11 cellular contexts compared by ENCODE assay signal in genomic region chr10:36116751-36117150, GRCh38.
"Had no signal": no experiment of that assay in that cellular context is flagged by ENCODE, and none has a peak within 500 bp of the region (broad histone marks: within the 10 kb centered on the region; RNA-seq: fewer than 3 reads in every experiment).

No MANE protein-coding gene starts in this region.

- H3K36me3 ChIP-seq: ovary, tibial nerve had no signal

- DNase-seq: activated CD4-positive, alpha-beta T cell treated with anti-CD3 and anti-CD28 coated beads, Interleukin-2, amount 10 ng/mL, durations not matched to agents 24 days and 14 days; activated naive CD4-positive, alpha-beta T cell; effector memory CD8-positive, alpha-beta T cell; erythroblast; glutamatergic neuron; ovary had no signal

- H3K9me3 ChIP-seq: ovary, tibial nerve had no signal

- FAIRE-seq: islet of Langerhans had no signal

- ATAC-seq: effector memory CD8-positive, alpha-beta T cell; left lobe of liver; WTC11 had no signal

- H3K27ac ChIP-seq: ovary, skin epidermis, tibial nerve had no signal

- H3K4me3 ChIP-seq: ovary, skin epidermis, tibial nerve had no signal

- H3K27me3 ChIP-seq: ovary, tibial nerve had no signal
